In the genomic region with DNA sequence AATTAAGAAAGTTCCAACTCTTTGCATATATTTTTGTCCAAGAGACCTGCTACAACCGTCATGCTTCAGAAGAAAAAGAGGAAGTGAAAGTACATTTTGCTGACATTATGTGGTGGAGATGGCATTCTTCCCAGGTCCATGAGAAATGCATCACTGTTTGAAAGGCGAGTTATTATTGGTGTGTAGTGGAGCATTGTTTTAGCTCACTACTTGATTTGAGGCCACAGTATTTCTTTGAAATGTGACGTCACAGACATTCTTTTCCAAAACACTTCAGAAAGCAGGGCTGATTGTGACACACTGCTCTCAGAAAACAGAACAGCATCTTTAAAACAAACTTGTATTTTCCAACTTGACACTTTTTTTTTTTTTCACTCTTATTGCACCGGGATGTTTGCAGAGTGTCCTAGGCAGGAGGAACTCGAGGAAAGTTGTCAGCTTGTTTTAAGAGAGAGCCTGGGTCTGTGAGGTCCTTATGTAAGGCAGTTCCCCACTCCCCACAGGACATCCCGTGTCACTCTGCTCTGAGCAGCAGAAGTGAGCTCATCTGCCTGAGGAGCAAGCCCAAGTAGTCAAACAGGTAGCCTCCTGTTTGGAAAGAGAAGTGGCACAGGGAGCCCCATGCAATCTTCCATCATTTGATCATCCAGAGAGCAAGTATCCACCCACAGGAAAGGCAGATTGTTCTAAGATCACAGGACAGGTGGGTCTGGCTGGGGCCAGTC, we compare ENCODE assay signal across 8 cellular contexts. TPM values are rescaled to one million over a fixed set of nuclear protein-coding genes. Genes with fewer than 3 reads are reported as not detected.
DNase-seq lines count a peak whose midpoint lies in the region; ATAC-seq, FAIRE-seq and TF ChIP-seq lines count a peak whose summit lies in the region.

No MANE protein-coding gene starts in this region.

- no peaks in the 10 kb centered on the region for H3K36me3 Mint-ChIP-seq in activated CD4-positive, alpha-beta memory T cell treated with anti-CD3 and anti-CD28 coated beads for 36 hours
- H3K36me3 Mint-ChIP-seq in activated CD4-positive, alpha-beta memory T cell treated with anti-CD3 and anti-CD28 coated beads, Interleukin-2, amount 10 ng/mL, durations not matched to agents 7 days and 5 days (ENCODE audit: low read depth), result no peaks in the 10 kb centered on the region

- TF ChIP-seq RAD21 in K562 (CRISPR knock-in tag; conservative IDR thresholded peaks at IDR 0.05 in 1 of 2, IDR thresholded peaks at IDR 0.05 in 1 of 2), result no peak

- no peaks in the 10 kb centered on the region for H4K20me1 ChIP-seq in K562 (replicated peaks; ENCODE audit: control insufficient read depth, insufficient read depth, low read length)

- TF ChIP-seq POLR2A in K562 (conservative IDR thresholded peaks at IDR 0.05) (no peak), spleen (IDR thresholded peaks at IDR 0.05) (no peak)

- TF ChIP-seq CTCF in HEK293 (tag by site-specific recombination; IDR thresholded peaks at IDR 0.05) (no peak), K562 (IDR thresholded peaks at IDR 0.05 in 2 of 3, conservative IDR thresholded peaks at IDR 0.05 in 1 of 3; ENCODE audit: insufficient read depth in 2 of 3, low read depth in 1 of 3, low read length in 3 of 3) (no peak), spleen (IDR thresholded peaks at IDR 0.05 in 8 of 11, conservative IDR thresholded peaks at IDR 0.05 in 3 of 11) (no peak)

- no peak overlapping the region for H3K9ac ChIP-seq in K562 (ENCODE audit: insufficient read depth in 1 of 2, low read depth in 2 of 2, low read length in 2 of 2)

- H3K9me3 Mint-ChIP-seq in activated CD4-positive, alpha-beta memory T cell treated with anti-CD3 and anti-CD28 coated beads for 36 hours, result no peaks in the 10 kb centered on the region
- H3K9me3 Mint-ChIP-seq in activated CD4-positive, alpha-beta memory T cell treated with anti-CD3 and anti-CD28 coated beads, Interleukin-2, amount 10 ng/mL, durations not matched to agents 7 days and 5 days, result no peaks in the 10 kb centered on the region

- CTCF ChIA-PET in activated CD4-positive, alpha-beta memory T cell treated with anti-CD3 and anti-CD28 coated beads for 36 hours (lab: Charles Lee), result interaction anchor here (0.6 kb wide), 1 partner anchor 124 kb away, joined by 5 read pairs; no protein-coding TSS in a partner anchor
- CTCF ChIA-PET in activated CD4-positive, alpha-beta memory T cell treated with anti-CD3 and anti-CD28 coated beads, Interleukin-2, amount 10 ng/mL, durations not matched to agents 7 days and 5 days (lab: Charles Lee), result no interaction called here
- CTCF ChIA-PET in HEK293 (lab: Yijun Ruan, JAX) (interaction anchor here (0.7 kb wide), 1 partner anchor 998 kb away, joined by 3 read pairs; no protein-coding TSS in a partner anchor), K562 (lab: Yijun Ruan, JAX; ENCODE audit: low intra/inter-chr PET ratio) (no interaction called here)

- intact Hi-C loops in activated CD4-positive, alpha-beta memory T cell treated with anti-CD3 and anti-CD28 coated beads for 36 hours (cut with micrococcal nuclease), result loop anchor here (1.0 kb wide), 1 partner anchor 237 kb away; no protein-coding TSS in a partner anchor
- intact Hi-C loops in K562 (cut with micrococcal nuclease) (no loop called here), spleen (cut with DNase I; ENCODE audit: low total_unique reads) (no loop called here), posterior vena cava (cut with DNase I) (no loop called here)

- no peak for DNase-seq in activated CD4-positive, alpha-beta memory T cell treated with anti-CD3 and anti-CD28 coated beads for 36 hours
- DNase-seq in activated CD4-positive, alpha-beta memory T cell treated with anti-CD3 and anti-CD28 coated beads, Interleukin-2, amount 10 ng/mL, durations not matched to agents 7 days and 5 days, result no peak
- peak; percentile 69 for DNase-seq in MG63
- no peak for DNase-seq in K562 (ENCODE audit: extremely low read depth in 1 of 4, low spot score in 3 of 4)
- no peak for DNase-seq in spleen
- no peak for DNase-seq in posterior vena cava (ENCODE audit: low spot score)

- H3K27ac ChIP-seq in HEK293 (ENCODE audit: extremely low read depth, low read depth, low read length), result no peak overlapping the region
- H3K27ac ChIP-seq in K562 (ENCODE audit: extremely low read depth, low read depth, low read length), result no peak overlapping the region
- peak overlapping the region in 7 of 8 donors; percentile 52 to 74 (median 62) for H3K27ac ChIP-seq in spleen

- H3K27me3 ChIP-seq in MG63 (no peaks in the 10 kb centered on the region), K562 (ENCODE audit: control insufficient read depth in 2 of 2, insufficient read depth in 2 of 2, low read length in 2 of 2) (no peaks in the 10 kb centered on the region), spleen (replicated peaks in 1 of 7) (no peaks in the 10 kb centered on the region)

- in situ Hi-C loops in K562 (cut with MboI), result no loop called here

- H3K9me3 ChIP-seq in HEK293 (ENCODE audit: control insufficient read depth, insufficient read depth, low read depth, low read length) (no peaks in the 10 kb centered on the region), MG63 (no peaks in the 10 kb centered on the region), K562 (replicated peaks; ENCODE audit: control insufficient read depth, insufficient read depth, low read depth, low read length) (no peaks in the 10 kb centered on the region), spleen (no peaks in the 10 kb centered on the region)

- H3K4me1 Mint-ChIP-seq in activated CD4-positive, alpha-beta memory T cell treated with anti-CD3 and anti-CD28 coated beads for 36 hours (ENCODE audit: low read depth), result peaks cover 15% of the 10 kb centered on the region
- H3K4me1 Mint-ChIP-seq in activated CD4-positive, alpha-beta memory T cell treated with anti-CD3 and anti-CD28 coated beads, Interleukin-2, amount 10 ng/mL, durations not matched to agents 7 days and 5 days, result peaks cover 9% of the 10 kb centered on the region

- 0% methylated on average over 6 of the region's 6 CpGs for WGBS in K562 (ENCODE audit: insufficient coverage, low coverage, missing lambda C conversion rate)
- 7 to 15% (median 8%) methylated on average over 6 of the region's 6 CpGs for WGBS in spleen, 5 donors

- no peak overlapping the region for H2AFZ ChIP-seq in K562 (ENCODE audit: low read depth, low read length)

- peak overlapping the region; percentile 19 for H3K4me3 ChIP-seq in HEK293 (ENCODE audit: low read depth, low read length)
- H3K4me3 ChIP-seq in MG63, result peak overlapping the region; percentile 46
- no peak overlapping the region for H3K4me3 ChIP-seq in K562
- peak overlapping the region in 7 of 8 donors; percentile 7 to 59 (median 28) for H3K4me3 ChIP-seq in spleen

- H3K4me1 ChIP-seq in HEK293 (ENCODE audit: control insufficient read depth, insufficient read depth, low read length) (no peaks in the 10 kb centered on the region), K562 (replicated peaks in 1 of 2; ENCODE audit: control insufficient read depth in 2 of 2, insufficient read depth in 2 of 2, low read length in 2 of 2) (no peaks in the 10 kb centered on the region), spleen (peaks cover 0 to 25% (median 15%) of the 10 kb centered on the region in 6 donors)

- H3K36me3 ChIP-seq in HEK293 (ENCODE audit: control insufficient read depth in 2 of 2, insufficient read depth in 1 of 2, low read length in 2 of 2) (no peaks in the 10 kb centered on the region), MG63 (no peaks in the 10 kb centered on the region), K562 (ENCODE audit: control insufficient read depth, insufficient read depth, low read length) (no peaks in the 10 kb centered on the region), spleen (no peaks in the 10 kb centered on the region)

- ATAC-seq in K562, result no peak

- BruUV-seq in K562 (replicated peaks; lab: Mats Ljungman, UMichigan), result no TSS peak

- peak overlapping the region; percentile 42 for H3K4me3 Mint-ChIP-seq in activated CD4-positive, alpha-beta memory T cell treated with anti-CD3 and anti-CD28 coated beads for 36 hours
- H3K4me3 Mint-ChIP-seq in activated CD4-positive, alpha-beta memory T cell treated with anti-CD3 and anti-CD28 coated beads, Interleukin-2, amount 10 ng/mL, durations not matched to agents 7 days and 5 days, result no peak overlapping the region

- POLR2A ChIA-PET in activated CD4-positive, alpha-beta memory T cell treated with anti-CD3 and anti-CD28 coated beads for 36 hours (lab: Charles Lee), result no interaction called here
- POLR2A ChIA-PET in activated CD4-positive, alpha-beta memory T cell treated with anti-CD3 and anti-CD28 coated beads, Interleukin-2, amount 10 ng/mL, durations not matched to agents 7 days and 5 days (lab: Charles Lee), result no interaction called here
- POLR2A ChIA-PET in HEK293 (lab: Yijun Ruan, JAX), result no interaction called here
- POLR2A ChIA-PET in K562 (lab: Yijun Ruan, JAX), result no interaction called here

- no peak overlapping the region for H3K4me2 ChIP-seq in K562 (ENCODE audit: insufficient read depth, low read length)

- no peak for TF ChIP-seq EP300 in K562 (IDR thresholded peaks at IDR 0.05; ENCODE audit: low read length)

- no peaks in the 10 kb centered on the region for H3K27me3 Mint-ChIP-seq in activated CD4-positive, alpha-beta memory T cell treated with anti-CD3 and anti-CD28 coated beads for 36 hours
- H3K27me3 Mint-ChIP-seq in activated CD4-positive, alpha-beta memory T cell treated with anti-CD3 and anti-CD28 coated beads, Interleukin-2, amount 10 ng/mL, durations not matched to agents 7 days and 5 days, result no peaks in the 10 kb centered on the region

- no peak overlapping the region for H3K27ac Mint-ChIP-seq in activated CD4-positive, alpha-beta memory T cell treated with anti-CD3 and anti-CD28 coated beads for 36 hours
- no peak overlapping the region for H3K27ac Mint-ChIP-seq in activated CD4-positive, alpha-beta memory T cell treated with anti-CD3 and anti-CD28 coated beads, Interleukin-2, amount 10 ng/mL, durations not matched to agents 7 days and 5 days

- FAIRE-seq in K562 (lab: Jason Lieb, UNC), result no peak
- FAIRE-seq in islet of Langerhans (lab: Jason Lieb, UNC), result peak; percentile 90

- no peaks in the 10 kb centered on the region for H3K9me1 ChIP-seq in K562 (ENCODE audit: control insufficient read depth, insufficient read depth, low read length)

- no peaks in the 10 kb centered on the region for H3K79me2 ChIP-seq in K562 (ENCODE audit: control insufficient read depth, insufficient read depth, low read length)

RNA-seq across cellular contexts. Expression of a gene that starts 1.1 kb away (rescaled TPM):
- total RNA-seq in activated CD4-positive, alpha-beta memory T cell treated with anti-CD3 and anti-CD28 coated beads for 36 hours, result under 1 TPM; 0.02 to 0.26 TPM
- not detected for total RNA-seq in activated CD4-positive, alpha-beta memory T cell treated with anti-CD3 and anti-CD28 coated beads, Interleukin-2, amount 10 ng/mL, durations not matched to agents 7 days and 5 days
- total RNA-seq in MG63 (2014; rRNA removed; shearing (Covaris generic); ENCODE audit: low replicate concordance), result 18.4 and 28.7 TPM in 2 replicates
- not detected in 2 replicates for total RNA-seq in K562 (2011; cell fraction: chromatin; rRNA removed; ENCODE audit: low replicate concordance)
- not detected in 2 replicates for total RNA-seq in K562 (2011; cell fraction: nucleolus; rRNA removed)
- total RNA-seq in K562 (2011; cell fraction: nucleoplasm; rRNA removed), result not detected in 2 replicates
- not detected in 2 replicates for total RNA-seq in K562 (2014; rRNA removed)
- not detected in 2 replicates for total RNA-seq in K562 (2014; rRNA removed; fragmentation: Illumina TruSeq; extraction: Trizol)
- total RNA-seq in K562 (2015; rRNA removed; fragmentation: Illumina TruSeq; extraction: Trizol), result not detected in 2 replicates
- not detected in 2 replicates for total RNA-seq in K562 (2021)
- not detected in 2 replicates for polyA plus RNA-seq in K562 (2011; rRNA removed)
- not detected in 2 replicates for polyA plus RNA-seq in K562 (2011; cell fraction: cytosol; rRNA removed)
- polyA plus RNA-seq in K562 (2011; cell fraction: nucleus; rRNA removed), result not detected in 2 replicates
- polyA plus RNA-seq in K562 (2012), result not detected in 2 replicates
- not detected in 2 replicates for polyA plus RNA-seq in K562 (2014; fragmentation: Illumina TruSeq; extraction: Trizol)
- not detected for polyA plus RNA-seq in K562 (2014; fragmentation: Nextera tagmentation; extraction: Ambion mirVana)
- polyA plus RNA-seq in K562 (2014; rRNA removed), result not detected in 2 replicates
- polyA minus RNA-seq in K562 (2011; rRNA and poly(A)+ RNA removed), result not detected in 2 replicates
- not detected in 2 replicates for polyA minus RNA-seq in K562 (2011; cell fraction: cytosol; rRNA and poly(A)+ RNA removed)
- not detected in 2 replicates for polyA minus RNA-seq in K562 (2011; cell fraction: nucleus; rRNA and poly(A)+ RNA removed)
- 10 to 100 TPM in 1 of 7 donors, 1 to 10 TPM in 6; 2.4 to 12.3 (median 4.5) TPM for total RNA-seq in spleen
- polyA plus RNA-seq in spleen, result 1 to 10 TPM in 1 of 3 donors, under 1 TPM in 2; 0.50 to 1.0 (median 0.64) TPM
- total RNA-seq in posterior vena cava, result 1 to 10 TPM; 2.3 to 6.8 TPM

Comparison
In these comparisons a context has a peak if more than half of its experiments do, and no peak if none do; other contexts are left out.
1. CTCF ChIA-PET loops: an anchor here in activated CD4-positive, alpha-beta memory T cell treated with anti-CD3 and anti-CD28 coated beads for 36 hours (0.6 kb wide) and HEK293 (0.7 kb wide); none called in activated CD4-positive, alpha-beta memory T cell treated with anti-CD3 and anti-CD28 coated beads, Interleukin-2, amount 10 ng/mL, durations not matched to agents 7 days and 5 days and K562.
2. H3K27ac ChIP-seq: peak in spleen (7 of 8); none in HEK293 (single experiment) and K562 (single experiment).